ENCODE assay signal across 1 cellular context in genomic region chr22:50487290-50488005, GRCh38.
A peak's percentile ranks its signal among the peaks of the same experiment; 100 is the strongest.
TF ChIP-seq lines count a peak whose summit lies in the region.

No MANE protein-coding gene starts in this region.

TF ChIP-seq in HepG2, 621 proteins besides CTCF, POLR2A, EP300 and RAD21:
- TF ChIP-seq POGK (CRISPR knock-in tag; conservative IDR thresholded peaks at IDR 0.05) (no peak), ZNF317 (CRISPR knock-in tag; IDR thresholded peaks at IDR 0.05) (no peak), ZNF724P (CRISPR knock-in tag; IDR thresholded peaks at IDR 0.05; ENCODE audit: borderline replicate concordance) (0 out of 2 replicates have a peak, but pooled peaks have one; percentile 58), TAF1 (CRISPR knock-in tag; IDR thresholded peaks at IDR 0.05) (peak; percentile 5; the same call in 1 of the 2 replicates), ZNF34 (CRISPR knock-in tag; IDR thresholded peaks at IDR 0.05; ENCODE audit: borderline replicate concordance) (no peak), ZNF580 (CRISPR knock-in tag; IDR thresholded peaks at IDR 0.05; ENCODE audit: borderline replicate concordance, low read depth) (no peak), ZNF180 (CRISPR knock-in tag; IDR thresholded peaks at IDR 0.05; ENCODE audit: borderline replicate concordance, low read depth) (no peak), SYNCRIP (IDR thresholded peaks at IDR 0.05; ENCODE audit: insufficient read depth, low read depth, low read length) (no peak), ZSCAN30 (CRISPR knock-in tag; IDR thresholded peaks at IDR 0.05) (no peak), MTERF4 (CRISPR knock-in tag; IDR thresholded peaks at IDR 0.05) (no peak), ZFP37 (CRISPR knock-in tag; IDR thresholded peaks at IDR 0.05; ENCODE audit: borderline replicate concordance) (0 out of 2 replicates have a peak, but pooled peaks have one; percentile 17), ATRX (CRISPR knock-in tag; IDR thresholded peaks at IDR 0.05; ENCODE audit: borderline replicate concordance) (no peak), HES4 (CRISPR knock-in tag; IDR thresholded peaks at IDR 0.05; ENCODE audit: borderline replicate concordance) (0 out of 2 replicates have a peak, but pooled peaks have one; percentile 15), GABPB1 (CRISPR knock-in tag; IDR thresholded peaks at IDR 0.05) (peak; percentile 32; the same call in 1 of the 2 replicates), ZFP36L1 (CRISPR knock-in tag; IDR thresholded peaks at IDR 0.05) (no peak), FLYWCH1 (CRISPR knock-in tag; IDR thresholded peaks at IDR 0.05) (no peak), ETV5 (CRISPR knock-in tag; IDR thresholded peaks at IDR 0.05; ENCODE audit: borderline replicate concordance) (0 out of 2 replicates have a peak, but pooled peaks have one; percentile 2), ZNF501 (CRISPR knock-in tag; IDR thresholded peaks at IDR 0.05) (peak; percentile 49; the same call in 1 of the 2 replicates), ZNF280B (CRISPR knock-in tag; IDR thresholded peaks at IDR 0.05; ENCODE audit: borderline replicate concordance) (peak; percentile 36; the same call in 1 of the 2 replicates), THAP11 (CRISPR knock-in tag; IDR thresholded peaks at IDR 0.05) (0 out of 2 replicates have a peak, but pooled peaks have one; percentile 0), ZNF687 (CRISPR knock-in tag; IDR thresholded peaks at IDR 0.05) (peak; percentile 81), CC2D1A (CRISPR knock-in tag; IDR thresholded peaks at IDR 0.05) (no peak)
